Comparison of ENCODE assay signal across 9 cellular contexts in the genomic region with DNA sequence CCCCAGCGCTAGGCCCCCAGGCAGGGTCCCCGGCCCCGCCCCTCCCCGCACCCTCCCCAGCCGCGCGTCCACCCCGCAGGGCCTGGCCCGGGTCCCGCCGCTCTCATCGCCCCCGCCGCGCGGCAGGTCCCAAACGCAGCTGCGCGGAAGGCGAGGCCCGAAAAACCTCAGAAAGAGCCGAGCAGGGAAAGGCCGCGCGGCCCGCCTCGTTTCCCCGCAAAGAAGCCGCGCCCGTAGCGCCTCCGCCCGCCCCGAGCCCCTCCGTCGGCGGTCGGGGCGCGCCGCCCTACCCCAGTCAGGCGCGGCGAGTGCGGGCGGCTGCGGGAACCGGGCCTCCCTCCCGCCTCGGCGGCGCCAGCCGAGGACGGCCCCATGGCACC. TPM values are rescaled to one million over a fixed set of nuclear protein-coding genes. Genes with fewer than 3 reads are reported as not detected.
DNase-seq lines count a peak whose midpoint lies in the region; ATAC-seq and TF ChIP-seq lines count a peak whose summit lies in the region.
"Had no signal": no experiment of that assay in that cellular context is flagged by ENCODE, and none has a peak within 500 bp of the region (broad histone marks: within the 10 kb centered on the region; RNA-seq: fewer than 3 reads in every experiment).

No MANE protein-coding gene starts in this region.

- peak overlapping the region; percentile 53 for H3K27ac Mint-ChIP-seq in activated CD4-positive, alpha-beta T cell treated with anti-CD3 and anti-CD28 coated beads, Interleukin-2, amount 10 ng/mL, durations not matched to agents 24 days and 14 days

- no peaks in the 10 kb centered on the region for H3K9me3 Mint-ChIP-seq in activated CD4-positive, alpha-beta T cell treated with anti-CD3 and anti-CD28 coated beads, Interleukin-2, amount 10 ng/mL, durations not matched to agents 24 days and 14 days

- peaks cover 27% of the 10 kb centered on the region for H3K4me1 Mint-ChIP-seq in activated CD4-positive, alpha-beta T cell treated with anti-CD3 and anti-CD28 coated beads, Interleukin-2, amount 10 ng/mL, durations not matched to agents 24 days and 14 days

- 0 to 1% (median 0%) methylated on average over 28 to 55 of the region's 55 CpGs for WGBS in psoas muscle, 3 donors

- peak overlapping the region; percentile 91 for H3K9ac ChIP-seq in SK-N-MC (ENCODE audit: insufficient read length)

- peak; percentile 16 for ATAC-seq in HG02798 (IDR thresholded peaks at IDR 0.05; ENCODE audit: poor library complexity, unreplicated experiment)
- peak in 2 of 4 donors; percentile 1 to 66 for ATAC-seq in psoas muscle

- H3K4me3 ChIP-seq in SK-N-MC (peak overlapping the region; percentile 88), fibroblast of mammary gland (ENCODE audit: control insufficient read depth, low read depth, low read length) (peak overlapping the region; percentile 55), psoas muscle (peak overlapping the region; percentile 75)

- no peaks in the 10 kb centered on the region for H3K4me1 ChIP-seq in psoas muscle

- H3K27ac ChIP-seq in SK-N-MC (peak overlapping the region; percentile 92), psoas muscle (peak overlapping the region; percentile 65)
- H3K27ac ChIP-seq: epithelial cell of prostate had no signal

- TF ChIP-seq CTCF in fibroblast of mammary gland (conservative IDR thresholded peaks at IDR 0.05; ENCODE audit: control insufficient read depth, insufficient read depth, low read depth, low read length) (no peak), psoas muscle (IDR thresholded peaks at IDR 0.05) (no peak)

- H3K36me3 Mint-ChIP-seq in activated CD4-positive, alpha-beta T cell treated with anti-CD3 and anti-CD28 coated beads, Interleukin-2, amount 10 ng/mL, durations not matched to agents 24 days and 14 days (ENCODE audit: low read depth): peaks cover 21% of the 10 kb centered on the region

- POLR2A ChIA-PET in HEK293T (lab: Yijun Ruan, JAX): no interaction called here

- H3K9me3 ChIP-seq in SK-N-MC (ENCODE audit: low read depth, low read length) (0 out of 2 replicates have a peak, but pooled peaks cover 4% of the 10 kb centered on the region), psoas muscle (no peaks in the 10 kb centered on the region)

- H3K27me3 Mint-ChIP-seq in activated CD4-positive, alpha-beta T cell treated with anti-CD3 and anti-CD28 coated beads, Interleukin-2, amount 10 ng/mL, durations not matched to agents 24 days and 14 days: no peaks in the 10 kb centered on the region

- peaks cover 44% of the 10 kb centered on the region for H3K36me3 ChIP-seq in SK-N-MC (ENCODE audit: insufficient read depth, low read length)
- peaks cover 0 to 12% of the 10 kb centered on the region in 2 donors for H3K36me3 ChIP-seq in psoas muscle (ENCODE audit: insufficient read depth in 1 of 2, low read depth in 1 of 2)

- CTCF ChIA-PET in HEK293T (lab: Yijun Ruan, JAX): no interaction called here

- H3K4me3 Mint-ChIP-seq in activated CD4-positive, alpha-beta T cell treated with anti-CD3 and anti-CD28 coated beads, Interleukin-2, amount 10 ng/mL, durations not matched to agents 24 days and 14 days: peak overlapping the region; percentile 85

- H3K27me3 ChIP-seq in psoas muscle (ENCODE audit: insufficient read depth in 3 of 3, low read length in 2 of 3): no peaks in the 10 kb centered on the region

- DNase-seq in activated CD4-positive, alpha-beta T cell treated with anti-CD3 and anti-CD28 coated beads, Interleukin-2, amount 10 ng/mL, durations not matched to agents 24 days and 14 days: no peak
- no peak for DNase-seq in activated CD4-positive, alpha-beta T cell treated with anti-CD3 and anti-CD28 coated beads for 48 hours
- DNase-seq in SK-N-MC (ENCODE audit: low read depth, low spot score): no peak
- no peak for DNase-seq in fibroblast of mammary gland (ENCODE audit: low read depth)
- DNase-seq in psoas muscle: no peak
- DNase-seq in HEK293T (ENCODE audit: extremely low spot score): no peak
- DNase-seq in SKM-1 treated with dmso at 0.1 percent for 144 hours (lab: John Stamatoyannopoulos, UW; ENCODE audit: unreplicated experiment): no peak

- intact Hi-C loops in activated CD4-positive, alpha-beta T cell treated with anti-CD3 and anti-CD28 coated beads, Interleukin-2, amount 10 ng/mL, durations not matched to agents 24 days and 14 days (cut with micrococcal nuclease): loop anchor here (1.0 to 2.0 kb wide), 3 partner anchors 23 to 142 kb away; partner anchors contain the start of genes GOLGA3 and PGAM5
- intact Hi-C loops in psoas muscle (cut with DNase I): no loop called here

TF ChIP-seq in HEK293T, 16 proteins besides CTCF, POLR2A, EP300 and RAD21:
- TF ChIP-seq L3MBTL2 (conservative IDR thresholded peaks at IDR 0.05) (no peak), SP1 (IDR thresholded peaks at IDR 0.05) (no peak), CTBP1 (IDR thresholded peaks at IDR 0.05; ENCODE audit: borderline replicate concordance) (no peak), BHLHE40 (IDR thresholded peaks at IDR 0.05; ENCODE audit: borderline replicate concordance) (no peak), FOXK2 (IDR thresholded peaks at IDR 0.05) (no peak), HDGF (IDR thresholded peaks at IDR 0.05; ENCODE audit: borderline replicate concordance) (no peak), NFRKB (IDR thresholded peaks at IDR 0.05) (no peak), ELF4 (IDR thresholded peaks at IDR 0.05) (no peak), LEF1 (IDR thresholded peaks at IDR 0.05; ENCODE audit: borderline replicate concordance) (no peak), SUZ12 (IDR thresholded peaks at IDR 0.05) (no peak), FOXM1 (IDR thresholded peaks at IDR 0.05; ENCODE audit: borderline replicate concordance) (no peak), ARNT (IDR thresholded peaks at IDR 0.05) (no peak), FOXA1 (IDR thresholded peaks at IDR 0.05) (no peak), TARDBP (IDR thresholded peaks at IDR 0.05) (no peak), ZNF384 (IDR thresholded peaks at IDR 0.05) (no peak)
- TF ChIP-seq, protein P1, sequence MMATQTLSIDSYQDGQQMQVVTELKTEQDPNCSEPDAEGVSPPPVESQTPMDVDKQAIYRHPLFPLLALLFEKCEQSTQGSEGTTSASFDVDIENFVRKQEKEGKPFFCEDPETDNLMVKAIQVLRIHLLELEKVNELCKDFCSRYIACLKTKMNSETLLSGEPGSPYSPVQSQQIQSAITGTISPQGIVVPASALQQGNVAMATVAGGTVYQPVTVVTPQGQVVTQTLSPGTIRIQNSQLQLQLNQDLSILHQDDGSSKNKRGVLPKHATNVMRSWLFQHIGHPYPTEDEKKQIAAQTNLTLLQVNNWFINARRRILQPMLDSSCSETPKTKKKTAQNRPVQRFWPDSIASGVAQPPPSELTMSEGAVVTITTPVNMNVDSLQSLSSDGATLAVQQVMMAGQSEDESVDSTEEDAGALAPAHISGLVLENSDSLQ (IDR thresholded peaks at IDR 0.05): no peak
TF ChIP-seq in HEK293T: peak in this region for 0.

RNA-seq across cellular contexts. Expression of gene POLE, which starts 0.3 kb away (rescaled TPM):
- total RNA-seq in activated CD4-positive, alpha-beta T cell treated with anti-CD3 and anti-CD28 coated beads, Interleukin-2, amount 10 ng/mL, durations not matched to agents 24 days and 14 days: 171 and 180 TPM in 2 replicates
- 10 to 100 TPM in 3 of 4 donors, 1 to 10 TPM in 1; 6.7 to 15.1 (median 11.7) TPM for total RNA-seq in psoas muscle
- 1 to 10 TPM; 4.2 to 6.0 (median 5.4) TPM for polyA plus RNA-seq in psoas muscle

RNA-seq across cellular contexts. Expression of gene PXMP2, which starts 0.6 kb away (rescaled TPM):
- total RNA-seq in activated CD4-positive, alpha-beta T cell treated with anti-CD3 and anti-CD28 coated beads, Interleukin-2, amount 10 ng/mL, durations not matched to agents 24 days and 14 days: 24.4 and 24.6 TPM in 2 replicates
- total RNA-seq in psoas muscle: 10 to 100 TPM; 13.1 to 36.8 (median 19.3) TPM
- 10 to 100 TPM; 22.4 to 28.7 (median 23.7) TPM for polyA plus RNA-seq in psoas muscle

RNA-seq across cellular contexts. Expression of gene PGAM5, which starts 23.8 kb away (rescaled TPM):
- total RNA-seq in activated CD4-positive, alpha-beta T cell treated with anti-CD3 and anti-CD28 coated beads, Interleukin-2, amount 10 ng/mL, durations not matched to agents 24 days and 14 days: 104 and 110 TPM in 2 replicates
- total RNA-seq in psoas muscle: 10 to 100 TPM; 35.1 to 62.0 (median 47.6) TPM
- 10 to 100 TPM; 25.3 to 52.3 (median 44.6) TPM for polyA plus RNA-seq in psoas muscle

Comparison
In these comparisons a context has a peak if more than half of its experiments do, and no peak if none do; other contexts are left out.
1. RNA of gene POLE, which starts 0.3 kb away (total RNA-seq): 171 to 180 TPM in activated CD4-positive, alpha-beta T cell treated with anti-CD3 and anti-CD28 coated beads, Interleukin-2, amount 10 ng/mL, durations not matched to agents 24 days and 14 days; 6.7 to 15.1 TPM in psoas muscle; every median in the first group is over 10 times any median in the second.
2. Peak in every context shown above with its lines, with median percentiles within 50 percentile points of each other: H3K4me3 ChIP-seq.